In genomic region chr19:51946602-51947001, GRCh38 we compare ENCODE assay signal across 24 cellular contexts. TPM values are rescaled to one million over a fixed set of nuclear protein-coding genes. Genes with fewer than 3 reads are reported as not detected.
DNase-seq lines count a peak whose midpoint lies in the region; ATAC-seq, FAIRE-seq and TF ChIP-seq lines count a peak whose summit lies in the region.
"Had no signal": no experiment of that assay in that cellular context is flagged by ENCODE, and none has a peak within 500 bp of the region (broad histone marks: within the 10 kb centered on the region; RNA-seq: fewer than 3 reads in every experiment).

No MANE protein-coding gene starts in this region.

- ATAC-seq in HepG2 (no peak), right lobe of liver (no peak), K562 (no peak)

- TF ChIP-seq RAD21 in HepG2 (CRISPR knock-in tag; IDR thresholded peaks at IDR 0.05) (no peak), K562 (CRISPR knock-in tag; conservative IDR thresholded peaks at IDR 0.05 in 1 of 2, IDR thresholded peaks at IDR 0.05 in 1 of 2) (no peak)

- no peaks in the 10 kb centered on the region for H4K20me1 ChIP-seq in HepG2 (ENCODE audit: insufficient read depth, low read length)
- no peaks in the 10 kb centered on the region for H4K20me1 ChIP-seq in K562 (replicated peaks; ENCODE audit: control insufficient read depth, insufficient read depth, low read length)
- H4K20me1 ChIP-seq: BLaER1 treated with 17β-estradiol and CSF1 and Interleukin-3, amounts not matched to agents 10 nM and 100 nM had no signal

- H3K9me3 ChIP-seq in HepG2 (ENCODE audit: low read length): peaks cover 94% of the 10 kb centered on the region
- H3K9me3 ChIP-seq in right lobe of liver: peaks cover 0 to 67% (median 39%) of the 10 kb centered on the region in 4 donors
- peaks cover 27% of the 10 kb centered on the region for H3K9me3 ChIP-seq in K562 (replicated peaks; ENCODE audit: control insufficient read depth, insufficient read depth, low read depth, low read length)

- FAIRE-seq in HepG2 (lab: Jason Lieb, UNC) (no peak), K562 (lab: Jason Lieb, UNC) (no peak)
- FAIRE-seq: A204.1, D721Med, G401.6, GM12892, H1 had no signal

- no peak for TF ChIP-seq CTCF in HepG2 (CRISPR knock-in tag; IDR thresholded peaks at IDR 0.05)
- no peak for TF ChIP-seq CTCF in right lobe of liver (IDR thresholded peaks at IDR 0.05)
- TF ChIP-seq CTCF in K562 (IDR thresholded peaks at IDR 0.05 in 2 of 3, conservative IDR thresholded peaks at IDR 0.05 in 1 of 3; ENCODE audit: insufficient read depth in 2 of 3, low read depth in 1 of 3, low read length in 3 of 3): no peak

- H3K9ac ChIP-seq in HepG2 (ENCODE audit: insufficient read depth, low read depth, low read length) (no peak overlapping the region), K562 (ENCODE audit: insufficient read depth in 1 of 2, low read depth in 2 of 2, low read length in 2 of 2) (no peak overlapping the region)
- H3K9ac ChIP-seq: BLaER1 treated with 17β-estradiol and CSF1 and Interleukin-3, amounts not matched to agents 10 nM and 100 nM; GM23248 had no signal

- intact Hi-C loops in HepG2 (cut with micrococcal nuclease; ENCODE audit: unreplicated experiment) (no loop called here), right lobe of liver (cut with DNase I) (no loop called here), K562 (cut with micrococcal nuclease) (no loop called here)

- no peak overlapping the region for H3K4me3 ChIP-seq in HepG2 (replicated peaks in 1 of 3; ENCODE audit: insufficient read depth in 1 of 3, low read depth in 2 of 3, low read length in 3 of 3)
- H3K4me3 ChIP-seq in right lobe of liver: no peak overlapping the region
- no peak overlapping the region for H3K4me3 ChIP-seq in K562
- H3K4me3 ChIP-seq: GM23248 had no signal

- BruUV-seq in HepG2 (replicated peaks; lab: Mats Ljungman, UMichigan) (no TSS peak), K562 (replicated peaks; lab: Mats Ljungman, UMichigan) (no TSS peak)

- H3K36me3 ChIP-seq in HepG2 (replicated peaks in 1 of 2; ENCODE audit: control insufficient read depth in 1 of 2, insufficient read depth in 2 of 2, low read length in 2 of 2) (peaks cover 20 to 40% of the 10 kb centered on the region in 2 experiments), right lobe of liver (peaks cover 0 to 39% (median 18%) of the 10 kb centered on the region in 4 donors), K562 (ENCODE audit: control insufficient read depth, insufficient read depth, low read length) (peaks cover 23% of the 10 kb centered on the region)

- POLR2A ChIA-PET in HepG2 (lab: Yijun Ruan, JAX): no interaction called here
- POLR2A ChIA-PET in K562 (lab: Yijun Ruan, JAX): no interaction called here

- H3K9me1 ChIP-seq in K562 (ENCODE audit: control insufficient read depth, insufficient read depth, low read length): no peaks in the 10 kb centered on the region

- H3K27me3 ChIP-seq in HepG2 (ENCODE audit: control insufficient read depth in 1 of 2, insufficient read depth in 2 of 2, low read length in 2 of 2) (no peaks in the 10 kb centered on the region), right lobe of liver (no peaks in the 10 kb centered on the region), K562 (ENCODE audit: control insufficient read depth in 2 of 2, insufficient read depth in 2 of 2, low read length in 2 of 2) (no peaks in the 10 kb centered on the region)
- H3K27me3 ChIP-seq: BE2C had no signal

- H3K79me2 ChIP-seq in HepG2 (ENCODE audit: insufficient read depth, low read length) (no peaks in the 10 kb centered on the region), K562 (ENCODE audit: control insufficient read depth, insufficient read depth, low read length) (no peaks in the 10 kb centered on the region)

- CTCF ChIA-PET in HepG2 (lab: Yijun Ruan, JAX; ENCODE audit: low intra/inter-chr PET ratio, low total read pairs): no interaction called here
- CTCF ChIA-PET in K562 (lab: Yijun Ruan, JAX; ENCODE audit: low intra/inter-chr PET ratio): no interaction called here

- TF ChIP-seq POLR2A in HepG2 (IDR thresholded peaks at IDR 0.05; ENCODE audit: insufficient read depth in 1 of 2, low read depth in 2 of 2, low read length in 2 of 2): no peak
- TF ChIP-seq POLR2A in right lobe of liver (IDR thresholded peaks at IDR 0.05): no peak
- no peak for TF ChIP-seq POLR2A in K562 (conservative IDR thresholded peaks at IDR 0.05)

- H3K4me1 ChIP-seq in HepG2 (ENCODE audit: insufficient read depth, low read length) (no peaks in the 10 kb centered on the region), right lobe of liver (no peaks in the 10 kb centered on the region), K562 (replicated peaks in 1 of 2; ENCODE audit: control insufficient read depth in 2 of 2, insufficient read depth in 2 of 2, low read length in 2 of 2) (peaks cover 0 to 3% of the 10 kb centered on the region in 2 experiments; a peak in 1 of 5 replicates)
- H3K4me1 ChIP-seq: BE2C had no signal

- H3K27ac ChIP-seq in HepG2 (ENCODE audit: extremely low read length, insufficient read depth, low read length): no peak overlapping the region
- no peak overlapping the region for H3K27ac ChIP-seq in right lobe of liver
- H3K27ac ChIP-seq in K562 (ENCODE audit: extremely low read depth, low read depth, low read length): no peak overlapping the region
- H3K27ac ChIP-seq: 22Rv1; BLaER1 treated with 17β-estradiol and CSF1 and Interleukin-3, amounts not matched to agents 10 nM and 100 nM; GM23248 had no signal

- TF ChIP-seq EP300 in HepG2 (IDR thresholded peaks at IDR 0.05; ENCODE audit: low read depth in 2 of 2, low read length in 2 of 2) (no peak), HepG2 (CRISPR knock-in tag; IDR thresholded peaks at IDR 0.05; ENCODE audit: borderline replicate concordance) (no peak), K562 (IDR thresholded peaks at IDR 0.05; ENCODE audit: low read length) (no peak)

- no peak for DNase-seq in HepG2 (ENCODE audit: low spot score)
- no peak for DNase-seq in right lobe of liver
- DNase-seq in K562 (ENCODE audit: extremely low read depth in 1 of 4, low spot score in 3 of 4): no peak
- no peak for DNase-seq in NCI-H526 treated with DMSO at 0.1 percent for 48 hours (lab: John Stamatoyannopoulos, UW)
- DNase-seq in DMS114 treated with DMSO at 0.1 percent for 48 hours (lab: John Stamatoyannopoulos, UW; ENCODE audit: unreplicated experiment): no peak
- no peak for DNase-seq in DMS79 treated with DMSO at 0.1 percent for 48 hours (lab: John Stamatoyannopoulos, UW)
- DNase-seq: ACHN; AML-193; BE2C; CD4-positive, alpha-beta T cell; CD8-positive, alpha-beta memory T cell; DMS 273 treated with DMSO at 0.1 percent for 48 hours; DMS53; DND-41; GM23248; H7; HCEC 1CT had no signal

- H3K4me2 ChIP-seq in HepG2 (ENCODE audit: low read depth, low read length) (no peak overlapping the region), K562 (ENCODE audit: insufficient read depth, low read length) (no peak overlapping the region)
- H3K4me2 ChIP-seq: BLaER1 treated with 17β-estradiol and CSF1 and Interleukin-3, amounts not matched to agents 10 nM and 100 nM had no signal

- H2AFZ ChIP-seq in HepG2 (ENCODE audit: low read length) (no peak overlapping the region), K562 (ENCODE audit: low read depth, low read length) (no peak overlapping the region)
- H2AFZ ChIP-seq: GM23248 had no signal

- in situ Hi-C loops in HepG2 (cut with HindIII; ENCODE audit: extremely low pct_ligation_motif_present, low pct_unique_long_range_greater_than_20kb): no loop called here
- in situ Hi-C loops in K562 (cut with MboI): no loop called here

- WGBS in HepG2 (ENCODE audit: low lambda C conversion rate): 50% methylated on average over 1 of the region's 1 CpG
- WGBS in right lobe of liver (ENCODE audit: insufficient coverage, low coverage, low lambda C conversion rate, missing lambda C conversion rate): 50% methylated on average over 1 of the region's 1 CpG
- 0% methylated on average over 1 of the region's 1 CpG for WGBS in K562 (ENCODE audit: insufficient coverage, low coverage, missing lambda C conversion rate)

RNA-seq across cellular contexts. Expression of gene ZNF613, which starts 19.3 kb away (rescaled TPM):
- total RNA-seq in HepG2 (2016; rRNA removed; fragmentation: Illumina TruSeq; extraction: Trizol) (8.3 and 9.6 TPM in 2 replicates), right lobe of liver (1 to 10 TPM in 5 of 6 experiments, under 1 TPM in 1; 0.87 to 2.7 (median 2.2) TPM), K562 (2014; rRNA removed) (2.4 and 2.8 TPM in 2 replicates), K562 (2014; rRNA removed; fragmentation: Illumina TruSeq; extraction: Trizol) (4.4 and 5.3 TPM in 2 replicates), K562 (2015; rRNA removed; fragmentation: Illumina TruSeq; extraction: Trizol) (2.8 and 3.7 TPM in 2 replicates), K562 (2021) (1.7 and 2.4 TPM in 2 replicates)
- 1.7 and 1.9 TPM in 2 replicates for total RNA-seq in HepG2 (2016; cell fraction: cytosol; rRNA removed; fragmentation: Illumina TruSeq; extraction: Trizol; ENCODE audit: low read depth)
- total RNA-seq in HepG2 (2016; cell fraction: insoluble cytoplasmic fraction; rRNA removed; fragmentation: Illumina TruSeq; extraction: Trizol): 6.6 and 9.2 TPM in 2 replicates
- 3.4 and 3.8 TPM in 2 replicates for total RNA-seq in HepG2 (2016; cell fraction: membrane; rRNA removed; fragmentation: Illumina TruSeq; extraction: Trizol)
- total RNA-seq in HepG2 (2016; cell fraction: nucleus; rRNA removed; fragmentation: Illumina TruSeq; extraction: Trizol): 6.4 and 7.1 TPM in 2 replicates
- polyA plus RNA-seq in HepG2 (2011; rRNA removed) (3.6 and 3.7 TPM in 2 replicates), K562 (2011; rRNA removed) (1.8 and 2.7 TPM in 2 replicates), K562 (2014; fragmentation: Illumina TruSeq; extraction: Trizol) (2.4 and 2.7 TPM in 2 replicates), K562 (2014; fragmentation: Nextera tagmentation; extraction: Ambion mirVana) (1 to 10 TPM; 2.3 to 4.5 TPM), K562 (2014; rRNA removed) (2.1 and 2.3 TPM in 2 replicates)
- 1.8 and 2.5 TPM in 2 replicates for polyA plus RNA-seq in HepG2 (2011; cell fraction: cytosol; rRNA removed)
- 3.3 and 4.1 TPM in 2 replicates for polyA plus RNA-seq in HepG2 (2011; cell fraction: nucleus; rRNA removed)
- polyA plus RNA-seq in HepG2 (2012): 2.3 and 3.3 TPM in 2 replicates
- 0.77 TPM in 2 replicates for polyA plus RNA-seq in HepG2 (2016; cell fraction: cytosol; fragmentation: Illumina TruSeq; extraction: Trizol; ENCODE audit: low read depth)
- polyA plus RNA-seq in HepG2 (2016; cell fraction: insoluble cytoplasmic fraction; fragmentation: Illumina TruSeq; extraction: Trizol; ENCODE audit: low read depth): 4.8 and 6.5 TPM in 2 replicates
- 0.82 and 1.8 TPM in 2 replicates for polyA plus RNA-seq in HepG2 (2016; cell fraction: membrane; fragmentation: Illumina TruSeq; extraction: Trizol; ENCODE audit: low read depth)
- polyA plus RNA-seq in HepG2 (2016; cell fraction: nucleus; fragmentation: Illumina TruSeq; extraction: Trizol; ENCODE audit: insufficient read depth, low read depth): 7.2 and 8.4 TPM in 2 replicates
- 2.5 and 3.5 TPM in 2 replicates for polyA minus RNA-seq in HepG2 (2011; rRNA and poly(A)+ RNA removed; ENCODE audit: low replicate concordance)
- polyA minus RNA-seq in HepG2 (2011; cell fraction: cytosol; rRNA and poly(A)+ RNA removed): 2.9 and 3.9 TPM in 2 replicates
- polyA minus RNA-seq in HepG2 (2011; cell fraction: nucleus; rRNA and poly(A)+ RNA removed): 14.9 and 18.2 TPM in 2 replicates
- total RNA-seq in K562 (2011; cell fraction: chromatin; rRNA removed; ENCODE audit: low replicate concordance): 6.8 and 8.0 TPM in 2 replicates
- total RNA-seq in K562 (2011; cell fraction: nucleolus; rRNA removed): 3.9 and 4.3 TPM in 2 replicates
- total RNA-seq in K562 (2011; cell fraction: nucleoplasm; rRNA removed): 4.8 and 5.1 TPM in 2 replicates
- polyA plus RNA-seq in K562 (2011; cell fraction: cytosol; rRNA removed): 1.3 and 1.7 TPM in 2 replicates
- 1.6 and 1.7 TPM in 2 replicates for polyA plus RNA-seq in K562 (2011; cell fraction: nucleus; rRNA removed)
- polyA plus RNA-seq in K562 (2012): 2.4 and 2.5 TPM in 2 replicates
- 7.2 and 7.4 TPM in 2 replicates for polyA minus RNA-seq in K562 (2011; rRNA and poly(A)+ RNA removed)
- polyA minus RNA-seq in K562 (2011; cell fraction: cytosol; rRNA and poly(A)+ RNA removed): 1.4 and 4.5 TPM in 2 replicates
- 2.6 and 7.3 TPM in 2 replicates for polyA minus RNA-seq in K562 (2011; cell fraction: nucleus; rRNA and poly(A)+ RNA removed)

RNA-seq across cellular contexts. Expression of gene ZNF350, which starts 40.0 kb away (rescaled TPM):
- total RNA-seq in HepG2 (2016; rRNA removed; fragmentation: Illumina TruSeq; extraction: Trizol) (6.9 and 10.0 TPM in 2 replicates), right lobe of liver (1 to 10 TPM; 2.5 to 5.8 (median 3.4) TPM), K562 (2014; rRNA removed) (1.8 TPM in 2 replicates), K562 (2014; rRNA removed; fragmentation: Illumina TruSeq; extraction: Trizol) (3.4 and 4.9 TPM in 2 replicates), K562 (2015; rRNA removed; fragmentation: Illumina TruSeq; extraction: Trizol) (3.0 and 3.1 TPM in 2 replicates), K562 (2021) (2.0 and 2.9 TPM in 2 replicates)
- total RNA-seq in HepG2 (2016; cell fraction: cytosol; rRNA removed; fragmentation: Illumina TruSeq; extraction: Trizol; ENCODE audit: low read depth): 1.2 and 5.9 TPM in 2 replicates
- 6.7 and 9.5 TPM in 2 replicates for total RNA-seq in HepG2 (2016; cell fraction: insoluble cytoplasmic fraction; rRNA removed; fragmentation: Illumina TruSeq; extraction: Trizol)
- total RNA-seq in HepG2 (2016; cell fraction: membrane; rRNA removed; fragmentation: Illumina TruSeq; extraction: Trizol): 2.5 and 4.6 TPM in 2 replicates
- 5.4 and 7.0 TPM in 2 replicates for total RNA-seq in HepG2 (2016; cell fraction: nucleus; rRNA removed; fragmentation: Illumina TruSeq; extraction: Trizol)
- polyA plus RNA-seq in HepG2 (2011; rRNA removed) (3.0 and 3.7 TPM in 2 replicates), K562 (2011; rRNA removed) (1.9 and 3.5 TPM in 2 replicates), K562 (2014; fragmentation: Illumina TruSeq; extraction: Trizol) (2.9 TPM in 2 replicates), K562 (2014; fragmentation: Nextera tagmentation; extraction: Ambion mirVana) (1 to 10 TPM; 3.4 to 4.8 TPM), K562 (2014; rRNA removed) (1.6 and 1.7 TPM in 2 replicates)
- polyA plus RNA-seq in HepG2 (2011; cell fraction: cytosol; rRNA removed): 1.4 and 2.2 TPM in 2 replicates
- 2.1 and 3.4 TPM in 2 replicates for polyA plus RNA-seq in HepG2 (2011; cell fraction: nucleus; rRNA removed)
- 3.9 and 5.3 TPM in 2 replicates for polyA plus RNA-seq in HepG2 (2012)
- 0.47 and 0.63 TPM in 2 replicates for polyA plus RNA-seq in HepG2 (2016; cell fraction: cytosol; fragmentation: Illumina TruSeq; extraction: Trizol; ENCODE audit: low read depth)
- 6.3 and 6.4 TPM in 2 replicates for polyA plus RNA-seq in HepG2 (2016; cell fraction: insoluble cytoplasmic fraction; fragmentation: Illumina TruSeq; extraction: Trizol; ENCODE audit: low read depth)
- polyA plus RNA-seq in HepG2 (2016; cell fraction: membrane; fragmentation: Illumina TruSeq; extraction: Trizol; ENCODE audit: low read depth): 0.85 and 0.90 TPM in 2 replicates
- polyA plus RNA-seq in HepG2 (2016; cell fraction: nucleus; fragmentation: Illumina TruSeq; extraction: Trizol; ENCODE audit: insufficient read depth, low read depth): 4.3 and 11.1 TPM in 2 replicates
- 1.6 and 2.6 TPM in 2 replicates for polyA minus RNA-seq in HepG2 (2011; rRNA and poly(A)+ RNA removed; ENCODE audit: low replicate concordance)
- polyA minus RNA-seq in HepG2 (2011; cell fraction: cytosol; rRNA and poly(A)+ RNA removed): 2.6 and 4.0 TPM in 2 replicates
- 14.8 and 18.3 TPM in 2 replicates for polyA minus RNA-seq in HepG2 (2011; cell fraction: nucleus; rRNA and poly(A)+ RNA removed)
- 2.4 and 5.7 TPM in 2 replicates for total RNA-seq in K562 (2011; cell fraction: chromatin; rRNA removed; ENCODE audit: low replicate concordance)
- 1.8 and 2.5 TPM in 2 replicates for total RNA-seq in K562 (2011; cell fraction: nucleolus; rRNA removed)
- total RNA-seq in K562 (2011; cell fraction: nucleoplasm; rRNA removed): 3.5 and 5.0 TPM in 2 replicates
- polyA plus RNA-seq in K562 (2011; cell fraction: cytosol; rRNA removed): 0.10 and 1.2 TPM in 2 replicates
- 0.87 and 2.2 TPM in 2 replicates for polyA plus RNA-seq in K562 (2011; cell fraction: nucleus; rRNA removed)
- 1.9 and 2.9 TPM in 2 replicates for polyA plus RNA-seq in K562 (2012)
- polyA minus RNA-seq in K562 (2011; rRNA and poly(A)+ RNA removed): 2.3 and 7.2 TPM in 2 replicates
- polyA minus RNA-seq in K562 (2011; cell fraction: cytosol; rRNA and poly(A)+ RNA removed): 1.0 and 1.1 TPM in 2 replicates
- polyA minus RNA-seq in K562 (2011; cell fraction: nucleus; rRNA and poly(A)+ RNA removed): 1.1 and 3.6 TPM in 2 replicates

RNA-seq across cellular contexts. Expression of gene ZNF649, which starts 41.8 kb away (rescaled TPM):
- total RNA-seq in HepG2 (2016; rRNA removed; fragmentation: Illumina TruSeq; extraction: Trizol) (13.4 and 13.9 TPM in 2 replicates), right lobe of liver (1 to 10 TPM; 2.0 to 5.4 (median 2.4) TPM), K562 (2014; rRNA removed) (7.4 and 9.9 TPM in 2 replicates), K562 (2014; rRNA removed; fragmentation: Illumina TruSeq; extraction: Trizol) (13.6 and 14.9 TPM in 2 replicates), K562 (2015; rRNA removed; fragmentation: Illumina TruSeq; extraction: Trizol) (10.2 and 10.6 TPM in 2 replicates), K562 (2021) (8.3 and 9.0 TPM in 2 replicates)
- 1.3 TPM in 2 replicates for total RNA-seq in HepG2 (2016; cell fraction: cytosol; rRNA removed; fragmentation: Illumina TruSeq; extraction: Trizol; ENCODE audit: low read depth)
- total RNA-seq in HepG2 (2016; cell fraction: insoluble cytoplasmic fraction; rRNA removed; fragmentation: Illumina TruSeq; extraction: Trizol): 12.6 and 13.3 TPM in 2 replicates
- 3.4 and 5.6 TPM in 2 replicates for total RNA-seq in HepG2 (2016; cell fraction: membrane; rRNA removed; fragmentation: Illumina TruSeq; extraction: Trizol)
- total RNA-seq in HepG2 (2016; cell fraction: nucleus; rRNA removed; fragmentation: Illumina TruSeq; extraction: Trizol): 18.1 and 25.0 TPM in 2 replicates
- polyA plus RNA-seq in HepG2 (2011; rRNA removed) (2.6 and 3.0 TPM in 2 replicates), K562 (2011; rRNA removed) (6.8 and 8.4 TPM in 2 replicates), K562 (2014; fragmentation: Illumina TruSeq; extraction: Trizol) (5.9 and 6.7 TPM in 2 replicates), K562 (2014; fragmentation: Nextera tagmentation; extraction: Ambion mirVana) (1 to 10 TPM; 1.4 to 2.7 TPM), K562 (2014; rRNA removed) (5.0 and 7.3 TPM in 2 replicates)
- polyA plus RNA-seq in HepG2 (2011; cell fraction: cytosol; rRNA removed): 0.82 and 1.4 TPM in 2 replicates
- polyA plus RNA-seq in HepG2 (2011; cell fraction: nucleus; rRNA removed): 5.4 and 5.9 TPM in 2 replicates
- 2.4 and 4.6 TPM in 2 replicates for polyA plus RNA-seq in HepG2 (2012)
- 0.31 and 0.35 TPM in 2 replicates for polyA plus RNA-seq in HepG2 (2016; cell fraction: cytosol; fragmentation: Illumina TruSeq; extraction: Trizol; ENCODE audit: low read depth)
- 6.6 and 6.8 TPM in 2 replicates for polyA plus RNA-seq in HepG2 (2016; cell fraction: insoluble cytoplasmic fraction; fragmentation: Illumina TruSeq; extraction: Trizol; ENCODE audit: low read depth)
- 0.82 and 1.0 TPM in 2 replicates for polyA plus RNA-seq in HepG2 (2016; cell fraction: membrane; fragmentation: Illumina TruSeq; extraction: Trizol; ENCODE audit: low read depth)
- 7.2 and 10.7 TPM in 2 replicates for polyA plus RNA-seq in HepG2 (2016; cell fraction: nucleus; fragmentation: Illumina TruSeq; extraction: Trizol; ENCODE audit: insufficient read depth, low read depth)
- 0.12 and 6.1 TPM in 2 replicates for polyA minus RNA-seq in HepG2 (2011; rRNA and poly(A)+ RNA removed; ENCODE audit: low replicate concordance)
- 3.3 and 3.6 TPM in 2 replicates for polyA minus RNA-seq in HepG2 (2011; cell fraction: cytosol; rRNA and poly(A)+ RNA removed)
- polyA minus RNA-seq in HepG2 (2011; cell fraction: nucleus; rRNA and poly(A)+ RNA removed): 37.2 and 49.7 TPM in 2 replicates
- 43.6 and 88.5 TPM in 2 replicates for total RNA-seq in K562 (2011; cell fraction: chromatin; rRNA removed; ENCODE audit: low replicate concordance)
- total RNA-seq in K562 (2011; cell fraction: nucleolus; rRNA removed): 34.0 and 34.2 TPM in 2 replicates
- total RNA-seq in K562 (2011; cell fraction: nucleoplasm; rRNA removed): 44.3 and 48.2 TPM in 2 replicates
- 1.5 and 2.1 TPM in 2 replicates for polyA plus RNA-seq in K562 (2011; cell fraction: cytosol; rRNA removed)
- 17.2 and 17.4 TPM in 2 replicates for polyA plus RNA-seq in K562 (2011; cell fraction: nucleus; rRNA removed)
- polyA plus RNA-seq in K562 (2012): 4.4 and 5.4 TPM in 2 replicates
- polyA minus RNA-seq in K562 (2011; rRNA and poly(A)+ RNA removed): 32.3 and 32.7 TPM in 2 replicates
- 2.6 and 5.1 TPM in 2 replicates for polyA minus RNA-seq in K562 (2011; cell fraction: cytosol; rRNA and poly(A)+ RNA removed)
- 25.4 and 38.3 TPM in 2 replicates for polyA minus RNA-seq in K562 (2011; cell fraction: nucleus; rRNA and poly(A)+ RNA removed)

RNA-seq across cellular contexts. Expression of gene ZNF577, which starts 58.9 kb away (rescaled TPM):
- total RNA-seq in HepG2 (2016; rRNA removed; fragmentation: Illumina TruSeq; extraction: Trizol) (3.2 and 5.7 TPM in 2 replicates), right lobe of liver (1 to 10 TPM; 1.4 to 6.6 (median 3.8) TPM), K562 (2014; rRNA removed) (4.2 and 7.8 TPM in 2 replicates), K562 (2014; rRNA removed; fragmentation: Illumina TruSeq; extraction: Trizol) (8.9 and 9.9 TPM in 2 replicates), K562 (2015; rRNA removed; fragmentation: Illumina TruSeq; extraction: Trizol) (9.0 and 9.4 TPM in 2 replicates), K562 (2021) (5.6 and 6.4 TPM in 2 replicates)
- 27.9 and 28.0 TPM in 2 replicates for total RNA-seq in HepG2 (2016; cell fraction: cytosol; rRNA removed; fragmentation: Illumina TruSeq; extraction: Trizol; ENCODE audit: low read depth)
- 4.0 and 7.0 TPM in 2 replicates for total RNA-seq in HepG2 (2016; cell fraction: insoluble cytoplasmic fraction; rRNA removed; fragmentation: Illumina TruSeq; extraction: Trizol)
- total RNA-seq in HepG2 (2016; cell fraction: membrane; rRNA removed; fragmentation: Illumina TruSeq; extraction: Trizol): 5.4 and 8.7 TPM in 2 replicates
- 11.7 and 17.0 TPM in 2 replicates for total RNA-seq in HepG2 (2016; cell fraction: nucleus; rRNA removed; fragmentation: Illumina TruSeq; extraction: Trizol)
- polyA plus RNA-seq in HepG2 (2011; rRNA removed) (7.1 and 7.6 TPM in 2 replicates), K562 (2011; rRNA removed) (11.2 and 12.7 TPM in 2 replicates), K562 (2014; fragmentation: Illumina TruSeq; extraction: Trizol) (7.5 and 9.1 TPM in 2 replicates), K562 (2014; fragmentation: Nextera tagmentation; extraction: Ambion mirVana) (1 to 10 TPM; 1.3 to 3.5 TPM), K562 (2014; rRNA removed) (7.0 and 7.6 TPM in 2 replicates)
- polyA plus RNA-seq in HepG2 (2011; cell fraction: cytosol; rRNA removed): 1.0 and 2.1 TPM in 2 replicates
- polyA plus RNA-seq in HepG2 (2011; cell fraction: nucleus; rRNA removed): 15.1 and 18.8 TPM in 2 replicates
- polyA plus RNA-seq in HepG2 (2012): 2.9 and 5.2 TPM in 2 replicates
- polyA plus RNA-seq in HepG2 (2016; cell fraction: cytosol; fragmentation: Illumina TruSeq; extraction: Trizol; ENCODE audit: low read depth): 0.58 and 0.89 TPM in 2 replicates
- 3.7 and 4.3 TPM in 2 replicates for polyA plus RNA-seq in HepG2 (2016; cell fraction: insoluble cytoplasmic fraction; fragmentation: Illumina TruSeq; extraction: Trizol; ENCODE audit: low read depth)
- polyA plus RNA-seq in HepG2 (2016; cell fraction: membrane; fragmentation: Illumina TruSeq; extraction: Trizol; ENCODE audit: low read depth): 0.81 and 0.90 TPM in 2 replicates
- polyA plus RNA-seq in HepG2 (2016; cell fraction: nucleus; fragmentation: Illumina TruSeq; extraction: Trizol; ENCODE audit: insufficient read depth, low read depth): 12.5 and 13.3 TPM in 2 replicates
- polyA minus RNA-seq in HepG2 (2011; rRNA and poly(A)+ RNA removed; ENCODE audit: low replicate concordance): 10.4 TPM in 1 of 2 replicates, not detected in the other
- polyA minus RNA-seq in HepG2 (2011; cell fraction: cytosol; rRNA and poly(A)+ RNA removed): 2.7 and 4.2 TPM in 2 replicates
- 38.0 and 49.0 TPM in 2 replicates for polyA minus RNA-seq in HepG2 (2011; cell fraction: nucleus; rRNA and poly(A)+ RNA removed)
- total RNA-seq in K562 (2011; cell fraction: chromatin; rRNA removed; ENCODE audit: low replicate concordance): 47.4 and 101 TPM in 2 replicates
- 26.7 and 28.6 TPM in 2 replicates for total RNA-seq in K562 (2011; cell fraction: nucleolus; rRNA removed)
- 60.1 and 68.1 TPM in 2 replicates for total RNA-seq in K562 (2011; cell fraction: nucleoplasm; rRNA removed)
- polyA plus RNA-seq in K562 (2011; cell fraction: cytosol; rRNA removed): 2.5 and 6.4 TPM in 2 replicates
- polyA plus RNA-seq in K562 (2011; cell fraction: nucleus; rRNA removed): 38.5 and 43.0 TPM in 2 replicates
- polyA plus RNA-seq in K562 (2012): 2.9 and 4.1 TPM in 2 replicates
- polyA minus RNA-seq in K562 (2011; rRNA and poly(A)+ RNA removed): 30.2 and 33.7 TPM in 2 replicates
- polyA minus RNA-seq in K562 (2011; cell fraction: cytosol; rRNA and poly(A)+ RNA removed): 4.0 and 5.4 TPM in 2 replicates
- 22.5 and 27.5 TPM in 2 replicates for polyA minus RNA-seq in K562 (2011; cell fraction: nucleus; rRNA and poly(A)+ RNA removed)

Comparison
In these comparisons a context has a peak if more than half of its experiments do, and no peak if none do; other contexts are left out.
1. Of the 241 proteins assayed by ChIP-seq in both HepG2 and K562: peak only in HepG2: MAFF and MAFK; only in K562: none; in both: none; in neither: 239.